Comparison of ENCODE assay signal across 8 cellular contexts in genomic region chr3:132838477-132838876, GRCh38.
"Had no signal": no experiment of that assay in that cellular context is flagged by ENCODE, and none has a peak within 500 bp of the region (broad histone marks: within the 10 kb centered on the region; RNA-seq: fewer than 3 reads in every experiment).

No MANE protein-coding gene starts in this region.

- H3K4me3 Mint-ChIP-seq: H9 had no signal

- H3K27ac Mint-ChIP-seq: H9 had no signal

- H2AFZ ChIP-seq: GM23248 had no signal

- H3K27ac ChIP-seq: GM23248, HL-60 had no signal

- H3K9me3 Mint-ChIP-seq: H9 had no signal

- DNase-seq: GM23248, H9, HCEC 1CT, IMR-90, KBM-7 had no signal

- FAIRE-seq: H1, H54 had no signal

- H3K4me3 ChIP-seq: GM23248 had no signal

- H3K9ac ChIP-seq: GM23248 had no signal
